Comparison of ENCODE assay signal across 1 cellular context in genomic region chr7:84528756-84529479, GRCh38.
TF ChIP-seq lines count a peak whose summit lies in the region.

No MANE protein-coding gene starts in this region.

TF ChIP-seq in HCT116, 20 proteins besides CTCF, POLR2A, EP300 and RAD21:
- no peak for TF ChIP-seq EZH2 (IDR thresholded peaks at IDR 0.05)
- no peak for TF ChIP-seq ELF1 (IDR thresholded peaks at IDR 0.05; ENCODE audit: borderline replicate concordance, low read depth)
- TF ChIP-seq TCF7L2 (IDR thresholded peaks at IDR 0.05; ENCODE audit: borderline replicate concordance, extremely low read depth, insufficient read depth, insufficient read length) = no peak
- TF ChIP-seq REST (IDR thresholded peaks at IDR 0.05; ENCODE audit: low read depth) = no peak
- TF ChIP-seq ZBTB33 (IDR thresholded peaks at IDR 0.05; ENCODE audit: extremely low read depth, insufficient replicate concordance, low read length) = no peak
- TF ChIP-seq MAX (IDR thresholded peaks at IDR 0.05) = no peak
- TF ChIP-seq EZH2phosphoT487 (IDR thresholded peaks at IDR 0.05; ENCODE audit: borderline replicate concordance) = no peak
- TF ChIP-seq CEBPB (IDR thresholded peaks at IDR 0.05; ENCODE audit: low read depth) = no peak
- TF ChIP-seq YY1 (IDR thresholded peaks at IDR 0.05; ENCODE audit: extremely low read depth, insufficient replicate concordance, low read depth, low read length) = no peak
- no peak for TF ChIP-seq ZFX (IDR thresholded peaks at IDR 0.05)
- TF ChIP-seq SP1 (IDR thresholded peaks at IDR 0.05; ENCODE audit: low read depth) = no peak
- TF ChIP-seq JUND (IDR thresholded peaks at IDR 0.05) = no peak
- TF ChIP-seq SIN3A (IDR thresholded peaks at IDR 0.05; ENCODE audit: low read depth) = no peak
- TF ChIP-seq EGR1 (IDR thresholded peaks at IDR 0.05; ENCODE audit: low read depth) = no peak
- TF ChIP-seq CBX3 (IDR thresholded peaks at IDR 0.05; ENCODE audit: low read depth) = no peak
- no peak for TF ChIP-seq ATF3 (IDR thresholded peaks at IDR 0.05)
- no peak for TF ChIP-seq FOSL1 (IDR thresholded peaks at IDR 0.05; ENCODE audit: low read depth)
- no peak for TF ChIP-seq POLR2AphosphoS5 (IDR thresholded peaks at IDR 0.05; ENCODE audit: low read depth, low read length)
- TF ChIP-seq ZNF274 (IDR thresholded peaks at IDR 0.05; ENCODE audit: low read depth, low read length) = no peak
